In the genomic region with DNA sequence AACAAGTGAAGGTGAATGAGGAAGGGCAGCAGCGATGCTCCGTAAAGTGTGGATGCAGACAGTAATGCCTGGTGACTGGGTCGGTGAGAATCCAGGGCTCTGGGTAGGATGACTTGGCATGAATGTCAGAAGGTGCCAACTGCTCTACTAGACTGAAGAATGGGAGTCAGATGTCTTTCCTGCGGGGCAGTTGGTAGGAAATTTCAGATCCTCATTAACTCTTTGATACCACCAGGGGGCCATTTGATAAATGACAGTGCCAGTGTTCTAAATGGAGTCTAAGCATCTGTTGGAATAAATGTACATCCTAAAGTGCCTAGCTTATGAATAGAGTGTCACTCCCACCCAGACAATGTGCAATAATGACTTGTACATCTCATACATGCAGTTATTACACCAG, we compare ENCODE assay signal across 1 cellular context.
TF ChIP-seq lines count a peak whose summit lies in the region.

No MANE protein-coding gene starts in this region.

TF ChIP-seq in SK-N-SH, 30 proteins besides CTCF, POLR2A, EP300 and RAD21 (continued from another document):
- TF ChIP-seq, protein P1, sequence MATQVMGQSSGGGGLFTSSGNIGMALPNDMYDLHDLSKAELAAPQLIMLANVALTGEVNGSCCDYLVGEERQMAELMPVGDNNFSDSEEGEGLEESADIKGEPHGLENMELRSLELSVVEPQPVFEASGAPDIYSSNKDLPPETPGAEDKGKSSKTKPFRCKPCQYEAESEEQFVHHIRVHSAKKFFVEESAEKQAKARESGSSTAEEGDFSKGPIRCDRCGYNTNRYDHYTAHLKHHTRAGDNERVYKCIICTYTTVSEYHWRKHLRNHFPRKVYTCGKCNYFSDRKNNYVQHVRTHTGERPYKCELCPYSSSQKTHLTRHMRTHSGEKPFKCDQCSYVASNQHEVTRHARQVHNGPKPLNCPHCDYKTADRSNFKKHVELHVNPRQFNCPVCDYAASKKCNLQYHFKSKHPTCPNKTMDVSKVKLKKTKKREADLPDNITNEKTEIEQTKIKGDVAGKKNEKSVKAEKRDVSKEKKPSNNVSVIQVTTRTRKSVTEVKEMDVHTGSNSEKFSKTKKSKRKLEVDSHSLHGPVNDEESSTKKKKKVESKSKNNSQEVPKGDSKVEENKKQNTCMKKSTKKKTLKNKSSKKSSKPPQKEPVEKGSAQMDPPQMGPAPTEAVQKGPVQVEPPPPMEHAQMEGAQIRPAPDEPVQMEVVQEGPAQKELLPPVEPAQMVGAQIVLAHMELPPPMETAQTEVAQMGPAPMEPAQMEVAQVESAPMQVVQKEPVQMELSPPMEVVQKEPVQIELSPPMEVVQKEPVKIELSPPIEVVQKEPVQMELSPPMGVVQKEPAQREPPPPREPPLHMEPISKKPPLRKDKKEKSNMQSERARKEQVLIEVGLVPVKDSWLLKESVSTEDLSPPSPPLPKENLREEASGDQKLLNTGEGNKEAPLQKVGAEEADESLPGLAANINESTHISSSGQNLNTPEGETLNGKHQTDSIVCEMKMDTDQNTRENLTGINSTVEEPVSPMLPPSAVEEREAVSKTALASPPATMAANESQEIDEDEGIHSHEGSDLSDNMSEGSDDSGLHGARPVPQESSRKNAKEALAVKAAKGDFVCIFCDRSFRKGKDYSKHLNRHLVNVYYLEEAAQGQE (IDR thresholded peaks at IDR 0.05; ENCODE audit: low read depth, low read length) = no peak
- no peak for TF ChIP-seq POLR2AphosphoS5 (IDR thresholded peaks at IDR 0.05; ENCODE audit: low read depth, low read length)
- no peak for TF ChIP-seq TEAD4 (IDR thresholded peaks at IDR 0.05; ENCODE audit: borderline replicate concordance, insufficient read depth)
- no peak for TF ChIP-seq ELF1 (IDR thresholded peaks at IDR 0.05)
- TF ChIP-seq, protein P2, sequence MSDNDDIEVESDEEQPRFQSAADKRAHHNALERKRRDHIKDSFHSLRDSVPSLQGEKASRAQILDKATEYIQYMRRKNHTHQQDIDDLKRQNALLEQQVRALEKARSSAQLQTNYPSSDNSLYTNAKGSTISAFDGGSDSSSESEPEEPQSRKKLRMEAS (IDR thresholded peaks at IDR 0.05; ENCODE audit: low read depth) = no peak
- no peak for TF ChIP-seq MXI1 (IDR thresholded peaks at IDR 0.05; ENCODE audit: low read depth, low read length)
- TF ChIP-seq FOXM1 (IDR thresholded peaks at IDR 0.05; ENCODE audit: low read depth) = no peak
- TF ChIP-seq TAF1 (IDR thresholded peaks at IDR 0.05; ENCODE audit: borderline replicate concordance, low read depth, low read length) = no peak
- no peak for TF ChIP-seq YY1 (IDR thresholded peaks at IDR 0.05; ENCODE audit: low read depth)
- TF ChIP-seq GATA2 (CRISPR knock-in tag; IDR thresholded peaks at IDR 0.05) = no peak
